ENCODE assay signal across 15 cellular contexts in the genomic region with DNA sequence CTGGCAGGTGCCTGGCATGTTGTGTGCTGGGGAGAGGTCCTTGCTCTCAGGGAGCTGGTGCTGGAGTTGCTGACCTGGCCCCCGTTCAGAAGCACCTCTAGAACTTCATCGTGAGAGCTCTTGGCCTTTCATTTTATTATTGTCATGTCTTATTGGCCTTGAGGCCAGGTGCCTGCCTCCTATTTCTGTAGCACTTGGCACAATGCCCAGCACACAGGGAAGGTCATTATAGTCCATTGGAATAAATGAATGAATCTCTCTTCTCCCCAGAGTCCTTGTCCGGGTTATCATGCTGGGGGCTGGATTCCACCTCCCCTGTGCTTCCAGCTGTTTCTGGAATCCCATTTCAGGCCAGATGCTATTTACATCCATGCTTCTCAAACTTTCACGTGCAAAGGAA.
DNase-seq lines count a peak whose midpoint lies in the region; TF ChIP-seq lines count a peak whose summit lies in the region.
"Had no signal": no experiment of that assay in that cellular context is flagged by ENCODE, and none has a peak within 500 bp of the region (broad histone marks: within the 10 kb centered on the region; RNA-seq: fewer than 3 reads in every experiment).

No MANE protein-coding gene starts in this region.

- H3K4me1 ChIP-seq in colonic mucosa, result no peaks in the 10 kb centered on the region
- H3K4me1 ChIP-seq: gastroesophageal sphincter had no signal

- no peak for TF ChIP-seq CTCF in colonic mucosa (IDR thresholded peaks at IDR 0.05)

- H3K4me3 ChIP-seq in colonic mucosa, result no peak overlapping the region
- H3K4me3 ChIP-seq: dorsolateral prefrontal cortex, gastroesophageal sphincter, PC-9 had no signal

- no peaks in the 10 kb centered on the region for H3K27me3 ChIP-seq in colonic mucosa
- H3K27me3 ChIP-seq: brain microvascular endothelial cell, dorsolateral prefrontal cortex had no signal

- intact Hi-C loops in colonic mucosa (cut with DNase I), result no loop called here

- H3K27ac ChIP-seq in colonic mucosa, result no peak overlapping the region
- H3K27ac ChIP-seq: brain microvascular endothelial cell, gastroesophageal sphincter, PC-9 had no signal

- peak; percentile 80 for DNase-seq in COLO668 (lab: John Stamatoyannopoulos, UW; ENCODE audit: unreplicated experiment)
- DNase-seq in DMS79 treated with DMSO at 0.1 percent for 48 hours (lab: John Stamatoyannopoulos, UW), result peak; percentile 94
- peak; percentile 68 for DNase-seq in NCI-H510A treated with DMSO at 0.1 percent for 48 hours (lab: John Stamatoyannopoulos, UW)
- peak; percentile 42 for DNase-seq in colonic mucosa
- DNase-seq in T-helper 2 cell, result no peak
- no peak for DNase-seq in midbrain (lab: John Stamatoyannopoulos, UW)
- no peak for DNase-seq in activated gamma-delta T cell (lab: John Stamatoyannopoulos, UW)
- DNase-seq: activated CD4-positive, alpha-beta T cell treated with anti-CD3 and anti-CD28 coated beads, Interleukin-2, amount 50 U/mL, for 1 hour; brain microvascular endothelial cell; MM.1S; naive thymus-derived CD8-positive, alpha-beta T cell; NCI-H226; PC-9 had no signal

- no peak overlapping the region for H3K9ac ChIP-seq in colonic mucosa (ENCODE audit: low read depth in 2 of 2, low read length in 2 of 2)

- no peaks in the 10 kb centered on the region for H3K36me3 ChIP-seq in colonic mucosa
- H3K36me3 ChIP-seq: brain microvascular endothelial cell, gastroesophageal sphincter had no signal

- H3K9me3 ChIP-seq in colonic mucosa, result no peaks in the 10 kb centered on the region

Comparison
In these comparisons a context has a peak if more than half of its experiments do, and no peak if none do; other contexts are left out.
1. DNase-seq: peak in COLO668 (single experiment), DMS79 treated with DMSO at 0.1 percent for 48 hours (single experiment), NCI-H510A treated with DMSO at 0.1 percent for 48 hours (single experiment) and colonic mucosa (single experiment); none in T-helper 2 cell (0 of 5), midbrain (single experiment) and activated gamma-delta T cell (single experiment).